18 cellular contexts compared by ENCODE assay signal in the genomic region with DNA sequence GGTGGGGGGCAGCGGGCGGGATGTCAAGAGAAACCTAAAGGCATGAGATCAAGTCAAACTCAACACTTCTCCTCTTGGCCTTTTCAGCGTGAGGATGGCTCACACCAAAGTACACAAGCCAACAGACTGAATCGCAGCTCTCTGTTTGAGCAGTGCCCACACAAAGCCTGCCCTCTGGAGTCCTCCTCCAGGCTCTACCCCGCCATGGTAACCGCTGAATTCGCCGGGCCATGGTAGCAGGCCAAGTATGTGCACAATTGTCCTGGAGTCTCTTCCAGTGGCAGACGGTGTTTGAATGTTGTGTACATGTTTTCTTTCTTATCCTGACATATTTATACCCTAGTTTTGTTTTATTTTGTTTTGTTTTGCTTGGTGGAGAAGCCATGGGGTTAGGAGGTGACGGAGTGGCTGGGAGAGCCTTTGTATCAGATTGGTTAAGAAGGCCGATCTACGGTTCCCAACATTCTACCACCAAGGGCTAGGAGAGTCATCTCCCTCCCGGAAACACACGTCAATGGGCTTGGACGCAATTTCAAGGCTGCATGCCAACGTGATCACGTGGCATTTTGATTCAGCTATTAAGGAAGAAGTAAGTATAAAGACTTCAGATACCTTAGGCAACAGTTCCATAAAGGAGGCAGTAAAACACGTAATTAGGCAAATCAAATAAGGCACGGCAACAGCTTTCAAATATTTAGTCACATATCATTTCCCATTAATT. TPM values are rescaled to one million over a fixed set of nuclear protein-coding genes. Genes with fewer than 3 reads are reported as not detected.
A peak's percentile ranks its signal among the peaks of the same experiment; 100 is the strongest.
DNase-seq lines count a peak whose midpoint lies in the region; ATAC-seq, FAIRE-seq and TF ChIP-seq lines count a peak whose summit lies in the region.
"Had no signal": no experiment of that assay in that cellular context is flagged by ENCODE, and none has a peak within 500 bp of the region (broad histone marks: within the 10 kb centered on the region; RNA-seq: fewer than 3 reads in every experiment).

No MANE protein-coding gene starts in this region.

- TF ChIP-seq EP300 in HepG2 (IDR thresholded peaks at IDR 0.05; ENCODE audit: low read depth in 2 of 2, low read length in 2 of 2) (no peak), HepG2 (CRISPR knock-in tag; IDR thresholded peaks at IDR 0.05; ENCODE audit: borderline replicate concordance) (no peak)

- H3K79me2 ChIP-seq in HepG2 (ENCODE audit: insufficient read depth, low read length): no peaks in the 10 kb centered on the region

- 54% methylated on average over 17 of the region's 19 CpGs for WGBS in HepG2 (ENCODE audit: low lambda C conversion rate)
- whole genome bisulfite sequencing in right lobe of liver (ENCODE audit: insufficient coverage, low coverage, low lambda C conversion rate, missing lambda C conversion rate): 70% methylated on average over 12 of the region's 19 CpGs
- 69 to 70% methylated on average over 19 of the region's 19 CpGs for WGBS in lower leg skin, 2 donors

- FAIRE-seq in HepG2 (lab: Jason Lieb, UNC): no peak
- FAIRE-seq: islet of Langerhans, K562 had no signal

- TF ChIP-seq RAD21 in HepG2 (CRISPR knock-in tag; IDR thresholded peaks at IDR 0.05): no peak

- no peak overlapping the region for H3K4me3 ChIP-seq in HepG2 (replicated peaks in 1 of 3; ENCODE audit: insufficient read depth in 1 of 3, low read depth in 2 of 3, low read length in 3 of 3)
- no peak overlapping the region for H3K4me3 ChIP-seq in right lobe of liver
- H3K4me3 ChIP-seq in astrocyte of the spinal cord (ENCODE audit: low read depth, low read length): no peak overlapping the region
- H3K4me3 ChIP-seq in lower lobe of right lung: no peak overlapping the region
- no peak overlapping the region for H3K4me3 ChIP-seq in lower leg skin (ENCODE audit: low read depth, poor library complexity, severe bottlenecking)
- H3K4me3 ChIP-seq: K562 had no signal

- H4K20me1 ChIP-seq in HepG2 (ENCODE audit: insufficient read depth, low read length): no peaks in the 10 kb centered on the region

- H3K9ac ChIP-seq in HepG2 (ENCODE audit: insufficient read depth, low read depth, low read length): no peak overlapping the region

- H3K27ac ChIP-seq in HepG2 (ENCODE audit: extremely low read length, insufficient read depth, low read length) (no peak overlapping the region), right lobe of liver (no peak overlapping the region), lower lobe of right lung (no peak overlapping the region)

- in situ Hi-C loops in HepG2 (cut with HindIII; ENCODE audit: extremely low pct_ligation_motif_present, low pct_unique_long_range_greater_than_20kb): loop anchor here (25.0 kb wide), 1 partner anchor 813 kb away; the partner anchor contains the start of gene RNF32
- in situ Hi-C loops in astrocyte of the spinal cord (cut with HindIII; ENCODE audit: low sequenced_read_pairs): no loop called here

- H3K4me1 ChIP-seq in HepG2 (ENCODE audit: insufficient read depth, low read length) (peaks cover 6% of the 10 kb centered on the region; the same call in 1 of the 2 replicates), right lobe of liver (no peaks in the 10 kb centered on the region), lower lobe of right lung (no peaks in the 10 kb centered on the region)

- H3K4me2 ChIP-seq in HepG2 (ENCODE audit: low read depth, low read length): no peak overlapping the region

- POLR2A ChIA-PET in HepG2 (lab: Yijun Ruan, JAX): no interaction called here

- TF ChIP-seq POLR2A in HepG2 (IDR thresholded peaks at IDR 0.05; ENCODE audit: insufficient read depth in 1 of 2, low read depth in 2 of 2, low read length in 2 of 2) (no peak), right lobe of liver (IDR thresholded peaks at IDR 0.05) (no peak), lower leg skin (IDR thresholded peaks at IDR 0.05) (no peak)

- ATAC-seq in HepG2: no peak
- no peak for ATAC-seq in right lobe of liver
- ATAC-seq in lower lobe of right lung: peak; percentile 52 to 83
- ATAC-seq: K562 had no signal

- H3K9me3 ChIP-seq in HepG2 (ENCODE audit: low read length) (no peaks in the 10 kb centered on the region), right lobe of liver (no peaks in the 10 kb centered on the region), lower lobe of right lung (no peaks in the 10 kb centered on the region)

- H2AFZ ChIP-seq in HepG2 (ENCODE audit: low read length): no peak overlapping the region

- no peak for DNase-seq in HepG2 (ENCODE audit: low spot score)
- DNase-seq in right lobe of liver: no peak
- peak; percentile 84 for DNase-seq in astrocyte of the spinal cord (ENCODE audit: low read depth, low spot score)
- DNase-seq in lower lobe of right lung: no peak
- DNase-seq in NCI-H2107 (lab: John Stamatoyannopoulos, UW): no peak
- no peak for DNase-seq in NCI-H2196 treated with DMSO at 0.1 percent for 48 hours (lab: John Stamatoyannopoulos, UW; ENCODE audit: unreplicated experiment)
- DNase-seq in amygdala (lab: John Stamatoyannopoulos, UW): no peak
- DNase-seq in lower leg skin (ENCODE audit: low spot score in 2 of 2): no peak
- DNase-seq: activated naive CD4-positive, alpha-beta T cell treated with Interleukin-2 at 50 U/mL for 16 hours; CD4-positive, alpha-beta memory T cell; GDM1; glutamatergic neuron; NCI-H1694 treated with DMSO at 0.1 percent for 48 hours; NCI-H524 had no signal

- H3K36me3 ChIP-seq in HepG2 (replicated peaks in 1 of 2; ENCODE audit: control insufficient read depth in 1 of 2, insufficient read depth in 2 of 2, low read length in 2 of 2): no peaks in the 10 kb centered on the region
- no peaks in the 10 kb centered on the region for H3K36me3 ChIP-seq in right lobe of liver
- no peaks in the 10 kb centered on the region for H3K36me3 ChIP-seq in lower lobe of right lung

- intact Hi-C loops in HepG2 (cut with micrococcal nuclease; ENCODE audit: unreplicated experiment): no loop called here
- intact Hi-C loops in right lobe of liver (cut with DNase I): loop anchor here in 1 of 2 donors (10.0 kb wide), 1 partner anchor 330 kb away; no protein-coding TSS in a partner anchor
- intact Hi-C loops in lower lobe of right lung (cut with DNase I): no loop called here
- intact Hi-C loops in lower leg skin (cut with DNase I; ENCODE audit: low total_unique reads): no loop called here

- no peak for TF ChIP-seq CTCF in HepG2 (CRISPR knock-in tag; IDR thresholded peaks at IDR 0.05)
- no peak for TF ChIP-seq CTCF in right lobe of liver (IDR thresholded peaks at IDR 0.05)
- no peak for TF ChIP-seq CTCF in astrocyte of the spinal cord (IDR thresholded peaks at IDR 0.05; ENCODE audit: low read depth, low read length)
- TF ChIP-seq CTCF in lower lobe of right lung (IDR thresholded peaks at IDR 0.05): no peak
- TF ChIP-seq CTCF in lower leg skin (IDR thresholded peaks at IDR 0.05): no peak

- peaks cover 5 to 54% of the 10 kb centered on the region in 2 experiments for H3K27me3 ChIP-seq in HepG2 (ENCODE audit: control insufficient read depth in 1 of 2, insufficient read depth in 2 of 2, low read length in 2 of 2)
- H3K27me3 ChIP-seq in right lobe of liver: no peaks in the 10 kb centered on the region
- H3K27me3 ChIP-seq in lower lobe of right lung (ENCODE audit: low read depth): no peaks in the 10 kb centered on the region

- BruUV-seq in HepG2 (replicated peaks; lab: Mats Ljungman, UMichigan): no TSS peak

- CTCF ChIA-PET in HepG2 (lab: Yijun Ruan, JAX; ENCODE audit: low intra/inter-chr PET ratio, low total read pairs): no interaction called here

TF ChIP-seq in HepG2, 621 proteins besides CTCF, POLR2A, EP300 and RAD21:
- no peak for TF ChIP-seq ZBTB8A (CRISPR knock-in tag; IDR thresholded peaks at IDR 0.05; ENCODE audit: borderline replicate concordance, low read depth)
- TF ChIP-seq, protein P1, sequence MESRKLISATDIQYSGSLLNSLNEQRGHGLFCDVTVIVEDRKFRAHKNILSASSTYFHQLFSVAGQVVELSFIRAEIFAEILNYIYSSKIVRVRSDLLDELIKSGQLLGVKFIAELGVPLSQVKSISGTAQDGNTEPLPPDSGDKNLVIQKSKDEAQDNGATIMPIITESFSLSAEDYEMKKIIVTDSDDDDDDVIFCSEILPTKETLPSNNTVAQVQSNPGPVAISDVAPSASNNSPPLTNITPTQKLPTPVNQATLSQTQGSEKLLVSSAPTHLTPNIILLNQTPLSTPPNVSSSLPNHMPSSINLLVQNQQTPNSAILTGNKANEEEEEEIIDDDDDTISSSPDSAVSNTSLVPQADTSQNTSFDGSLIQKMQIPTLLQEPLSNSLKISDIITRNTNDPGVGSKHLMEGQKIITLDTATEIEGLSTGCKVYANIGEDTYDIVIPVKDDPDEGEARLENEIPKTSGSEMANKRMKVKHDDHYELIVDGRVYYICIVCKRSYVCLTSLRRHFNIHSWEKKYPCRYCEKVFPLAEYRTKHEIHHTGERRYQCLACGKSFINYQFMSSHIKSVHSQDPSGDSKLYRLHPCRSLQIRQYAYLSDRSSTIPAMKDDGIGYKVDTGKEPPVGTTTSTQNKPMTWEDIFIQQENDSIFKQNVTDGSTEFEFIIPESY (CRISPR knock-in tag; IDR thresholded peaks at IDR 0.05): peak; percentile 54; the same call in 1 of the 2 replicates
TF ChIP-seq in HepG2: peak in this region for 1.

RNA-seq across cellular contexts. Expression of gene SHH, which starts 12.1 kb away (rescaled TPM):
- total RNA-seq in HepG2 (2016; rRNA removed; fragmentation: Illumina TruSeq; extraction: Trizol) (1.7 and 1.9 TPM in 2 replicates), right lobe of liver (10 to 100 TPM in 4 of 6 experiments, 1 to 10 TPM in 2; 6.8 to 18.6 (median 12.4) TPM), lower lobe of right lung (7.3 TPM), lower leg skin (not detected)
- 0.10 and 0.53 TPM in 2 replicates for total RNA-seq in HepG2 (2016; cell fraction: cytosol; rRNA removed; fragmentation: Illumina TruSeq; extraction: Trizol; ENCODE audit: low read depth)
- 1.3 and 2.2 TPM in 2 replicates for total RNA-seq in HepG2 (2016; cell fraction: insoluble cytoplasmic fraction; rRNA removed; fragmentation: Illumina TruSeq; extraction: Trizol)
- total RNA-seq in HepG2 (2016; cell fraction: membrane; rRNA removed; fragmentation: Illumina TruSeq; extraction: Trizol): 0.80 and 1.6 TPM in 2 replicates
- total RNA-seq in HepG2 (2016; cell fraction: nucleus; rRNA removed; fragmentation: Illumina TruSeq; extraction: Trizol): 1.3 TPM in 2 replicates
- 3.4 and 4.9 TPM in 2 replicates for polyA plus RNA-seq in HepG2 (2011; rRNA removed)
- polyA plus RNA-seq in HepG2 (2011; cell fraction: cytosol; rRNA removed): 1.9 and 3.3 TPM in 2 replicates
- 12.2 and 16.4 TPM in 2 replicates for polyA plus RNA-seq in HepG2 (2011; cell fraction: nucleus; rRNA removed)
- 3.5 and 6.3 TPM in 2 replicates for polyA plus RNA-seq in HepG2 (2012)
- polyA plus RNA-seq in HepG2 (2016; cell fraction: cytosol; fragmentation: Illumina TruSeq; extraction: Trizol; ENCODE audit: low read depth): 0.17 TPM in 2 replicates
- 1.8 and 2.1 TPM in 2 replicates for polyA plus RNA-seq in HepG2 (2016; cell fraction: insoluble cytoplasmic fraction; fragmentation: Illumina TruSeq; extraction: Trizol; ENCODE audit: low read depth)
- 0.12 and 0.47 TPM in 2 replicates for polyA plus RNA-seq in HepG2 (2016; cell fraction: membrane; fragmentation: Illumina TruSeq; extraction: Trizol; ENCODE audit: low read depth)
- polyA plus RNA-seq in HepG2 (2016; cell fraction: nucleus; fragmentation: Illumina TruSeq; extraction: Trizol; ENCODE audit: insufficient read depth, low read depth): 3.9 and 4.1 TPM in 2 replicates
- polyA minus RNA-seq in HepG2 (2011; rRNA and poly(A)+ RNA removed; ENCODE audit: low replicate concordance): 9.0 TPM in 1 of 2 replicates, not detected in the other
- polyA minus RNA-seq in HepG2 (2011; cell fraction: cytosol; rRNA and poly(A)+ RNA removed): 4.0 and 5.5 TPM in 2 replicates
- polyA minus RNA-seq in HepG2 (2011; cell fraction: nucleus; rRNA and poly(A)+ RNA removed): 4.5 and 5.2 TPM in 2 replicates
- total RNA-seq: cardiac septum; CD4-positive, alpha-beta memory T cell; T-helper 1 cell treated with Interleukin-12 subunit alpha and Interleukin-12 subunit beta and Interleukin-4 antibody, amounts not matched to agents 30 ng/mL and 1 ng/mL, for 36 hours had no signal
- polyA plus RNA-seq: K562 had no signal

Comparison
In these comparisons a context has a peak if more than half of its experiments do, and no peak if none do; other contexts are left out.
1. ATAC-seq: peak in lower lobe of right lung (2 of 2); none in HepG2 (single experiment) and right lobe of liver (0 of 4).